Comparison of ENCODE assay signal across 8 cellular contexts in genomic region chr19:18058208-18059009, GRCh38. TPM values are rescaled to one million over a fixed set of nuclear protein-coding genes. Genes with fewer than 3 reads are reported as not detected.
DNase-seq lines count a peak whose midpoint lies in the region; ATAC-seq and TF ChIP-seq lines count a peak whose summit lies in the region.

No MANE protein-coding gene starts in this region.

- peak; percentile 83 for TF ChIP-seq CTCF in GM10248 (IDR thresholded peaks at IDR 0.05; ENCODE audit: control extremely low read depth, extremely low read depth, low read depth, missing control alignments)
- TF ChIP-seq CTCF in SK-N-SH (IDR thresholded peaks at IDR 0.05): peak; percentile 97
- TF ChIP-seq CTCF in glutamatergic neuron (IDR thresholded peaks at IDR 0.05; ENCODE audit: partially characterized antibody, unreplicated experiment): peak; percentile 96
- peak in 2 of 3 donors; percentile 59 to 62 for TF ChIP-seq CTCF in omental fat pad (IDR thresholded peaks at IDR 0.05)

- POLR2A ChIA-PET in GM10248 (lab: Yijun Ruan, JAX) (interaction anchor here (0.7 kb wide), 1 partner anchor 83 kb away, joined by 5 read pairs; no protein-coding TSS in a partner anchor), SK-N-SH (lab: Yijun Ruan, JAX) (no interaction called here)

- no peak overlapping the region for H3K9ac ChIP-seq in SK-N-SH

- H3K4me3 Mint-ChIP-seq in activated naive CD4-positive, alpha-beta T cell treated with anti-CD3 and anti-CD28 coated beads, Interleukin-2, amount 10 ng/mL, durations not matched to agents 7 days and 5 days: peak overlapping the region; percentile 15
- no peak overlapping the region for H3K4me3 Mint-ChIP-seq in glutamatergic neuron (ENCODE audit: unreplicated experiment)

- H3K4me1 ChIP-seq in SK-N-SH (ENCODE audit: control insufficient read depth in 1 of 2, insufficient read depth in 2 of 2, low read depth in 1 of 2, low read length in 1 of 2): peaks cover 3 to 5% of the 10 kb centered on the region in 2 experiments; a peak in 2 of 4 replicates

- H3K36me3 ChIP-seq in SK-N-SH (replicated peaks in 1 of 2; ENCODE audit: control insufficient read depth in 1 of 2, insufficient read depth in 2 of 2, low read length in 1 of 2): no peaks in the 10 kb centered on the region

- H3K9me3 Mint-ChIP-seq in activated naive CD4-positive, alpha-beta T cell treated with anti-CD3 and anti-CD28 coated beads, Interleukin-2, amount 10 ng/mL, durations not matched to agents 7 days and 5 days: no peaks in the 10 kb centered on the region
- H3K9me3 Mint-ChIP-seq in glutamatergic neuron (ENCODE audit: unreplicated experiment): peaks cover 1% of the 10 kb centered on the region

- H3K4me3 ChIP-seq in SK-N-SH (ENCODE audit: low read depth in 2 of 2, low read length in 1 of 2): peak overlapping the region; percentile 24 to 51; a peak in 2 of 4 replicates

- no peak for TF ChIP-seq EP300 in SK-N-SH (IDR thresholded peaks at IDR 0.05; ENCODE audit: borderline replicate concordance in 1 of 2, low read depth in 1 of 2, low read length in 1 of 2)

- H3K27ac ChIP-seq in SK-N-SH (ENCODE audit: low read depth in 2 of 2, low read length in 1 of 2) (peak overlapping the region in 1 of 2 experiments; percentile 48; a peak in 2 of 4 replicates), substantia nigra (ENCODE audit: low read depth, low read length, poor library complexity, severe bottlenecking) (peak overlapping the region; percentile 97)

- H3K27me3 Mint-ChIP-seq in activated naive CD4-positive, alpha-beta T cell treated with anti-CD3 and anti-CD28 coated beads, Interleukin-2, amount 10 ng/mL, durations not matched to agents 7 days and 5 days: no peaks in the 10 kb centered on the region
- H3K27me3 Mint-ChIP-seq in glutamatergic neuron (ENCODE audit: unreplicated experiment): peaks cover 1% of the 10 kb centered on the region

- H2AFZ ChIP-seq in SK-N-SH (ENCODE audit: low read depth): peak overlapping the region; percentile 97

- H3K27ac Mint-ChIP-seq in activated naive CD4-positive, alpha-beta T cell treated with anti-CD3 and anti-CD28 coated beads, Interleukin-2, amount 10 ng/mL, durations not matched to agents 7 days and 5 days: peak overlapping the region; percentile 79
- no peak overlapping the region for H3K27ac Mint-ChIP-seq in glutamatergic neuron (ENCODE audit: unreplicated experiment)

- peaks cover 13% of the 10 kb centered on the region for H3K36me3 Mint-ChIP-seq in activated naive CD4-positive, alpha-beta T cell treated with anti-CD3 and anti-CD28 coated beads, Interleukin-2, amount 10 ng/mL, durations not matched to agents 7 days and 5 days
- H3K36me3 Mint-ChIP-seq in glutamatergic neuron (ENCODE audit: unreplicated experiment): no peaks in the 10 kb centered on the region

- peaks cover 19% of the 10 kb centered on the region for H3K4me1 Mint-ChIP-seq in activated naive CD4-positive, alpha-beta T cell treated with anti-CD3 and anti-CD28 coated beads, Interleukin-2, amount 10 ng/mL, durations not matched to agents 7 days and 5 days
- H3K4me1 Mint-ChIP-seq in glutamatergic neuron (ENCODE audit: low read depth, unreplicated experiment): no peaks in the 10 kb centered on the region

- H3K79me2 ChIP-seq in SK-N-SH (ENCODE audit: insufficient read depth): no peaks in the 10 kb centered on the region

- H3K27me3 ChIP-seq in SK-N-SH (ENCODE audit: insufficient read depth): no peaks in the 10 kb centered on the region

- peak overlapping the region; percentile 72 for H3K4me2 ChIP-seq in SK-N-SH

- H3F3A ChIP-seq in SK-N-SH (replicated peaks; ENCODE audit: insufficient read depth): peaks cover 4% of the 10 kb centered on the region

- CTCF ChIA-PET in GM10248 (lab: Yijun Ruan, JAX): interaction anchor here (0.7 to 7.7 kb wide), 26 partner anchors 10 to 209 kb away, joined by 3 to 135 read pairs (median 4); partner anchors contain the start of genes ARRDC2 and CCDC124
- CTCF ChIA-PET in SK-N-SH (lab: Yijun Ruan, JAX): interaction anchor here (0.7 to 8.9 kb wide), 27 partner anchors 10 to 194 kb away, joined by 3 to 118 read pairs (median 5); partner anchors contain the start of gene ARRDC2
- CTCF ChIA-PET in activated naive CD4-positive, alpha-beta T cell treated with anti-CD3 and anti-CD28 coated beads, Interleukin-2, amount 10 ng/mL, durations not matched to agents 7 days and 5 days (lab: Charles Lee): interaction anchor here (0.6 to 5.7 kb wide), 17 partner anchors 13 to 192 kb away, joined by 3 to 58 read pairs (median 4); partner anchors contain the start of genes ARRDC2, CCDC124 and IL12RB1

- no peaks in the 10 kb centered on the region for H4K20me1 ChIP-seq in SK-N-SH (ENCODE audit: insufficient read depth)

- DNase-seq in GM10248 (ENCODE audit: extremely low spot score) (peak; percentile 91), M059J (ENCODE audit: low read depth) (peak; percentile 71), SK-N-SH (peak; percentile 94), glutamatergic neuron (peak; percentile 86), omental fat pad (ENCODE audit: low spot score) (peak; percentile 32), substantia nigra (lab: John Stamatoyannopoulos, UW) (peak in 48 of 49 donors; percentile 22 to 83 (median 72))
- DNase-seq in activated naive CD4-positive, alpha-beta T cell treated with anti-CD3 and anti-CD28 coated beads, Interleukin-2, amount 10 ng/mL, durations not matched to agents 7 days and 5 days: peak; percentile 86

- WGBS in SK-N-SH (ENCODE audit: low lambda C conversion rate): 9% methylated on average over 29 of the region's 34 CpGs

- H3K9me2 ChIP-seq in SK-N-SH: no peaks in the 10 kb centered on the region

- ATAC-seq in omental fat pad (ENCODE audit: low FRiP score) (peak; percentile 71), GM21367 (IDR thresholded peaks at IDR 0.05; ENCODE audit: unreplicated experiment) (no peak)

- no peaks in the 10 kb centered on the region for H3K9me3 ChIP-seq in SK-N-SH

- TF ChIP-seq RAD21 in SK-N-SH (IDR thresholded peaks at IDR 0.05; ENCODE audit: low read length): peak; percentile 88

TF ChIP-seq in SK-N-SH, 30 proteins besides CTCF, POLR2A, EP300 and RAD21:
- TF ChIP-seq SMC3 (IDR thresholded peaks at IDR 0.05; ENCODE audit: low read depth, low read length): peak; percentile 97
- 0 out of 2 replicates have a peak, but pooled peaks have one; percentile 18 for TF ChIP-seq POLR2AphosphoS5 (IDR thresholded peaks at IDR 0.05; ENCODE audit: low read depth, low read length)
- TF ChIP-seq, protein P1, sequence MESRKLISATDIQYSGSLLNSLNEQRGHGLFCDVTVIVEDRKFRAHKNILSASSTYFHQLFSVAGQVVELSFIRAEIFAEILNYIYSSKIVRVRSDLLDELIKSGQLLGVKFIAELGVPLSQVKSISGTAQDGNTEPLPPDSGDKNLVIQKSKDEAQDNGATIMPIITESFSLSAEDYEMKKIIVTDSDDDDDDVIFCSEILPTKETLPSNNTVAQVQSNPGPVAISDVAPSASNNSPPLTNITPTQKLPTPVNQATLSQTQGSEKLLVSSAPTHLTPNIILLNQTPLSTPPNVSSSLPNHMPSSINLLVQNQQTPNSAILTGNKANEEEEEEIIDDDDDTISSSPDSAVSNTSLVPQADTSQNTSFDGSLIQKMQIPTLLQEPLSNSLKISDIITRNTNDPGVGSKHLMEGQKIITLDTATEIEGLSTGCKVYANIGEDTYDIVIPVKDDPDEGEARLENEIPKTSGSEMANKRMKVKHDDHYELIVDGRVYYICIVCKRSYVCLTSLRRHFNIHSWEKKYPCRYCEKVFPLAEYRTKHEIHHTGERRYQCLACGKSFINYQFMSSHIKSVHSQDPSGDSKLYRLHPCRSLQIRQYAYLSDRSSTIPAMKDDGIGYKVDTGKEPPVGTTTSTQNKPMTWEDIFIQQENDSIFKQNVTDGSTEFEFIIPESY (IDR thresholded peaks at IDR 0.05; ENCODE audit: borderline replicate concordance, low read depth): no peak

RNA-seq across cellular contexts. Expression of gene IL12RB1, which starts 28.3 kb away (rescaled TPM):
- total RNA-seq in M059J (2014; rRNA removed; shearing (Covaris generic)): 2.3 and 3.8 TPM in 2 replicates
- polyA plus RNA-seq in SK-N-SH (2012; rRNA removed): 0.02 TPM in 1 of 2 replicates, not detected in the other
- polyA plus RNA-seq in SK-N-SH (2012; cell fraction: cytosol; rRNA removed): 0.05 TPM in 1 of 2 replicates, not detected in the other
- polyA plus RNA-seq in SK-N-SH (2012; cell fraction: nucleus; rRNA removed): not detected in 2 replicates
- not detected for total RNA-seq in glutamatergic neuron (ENCODE audit: unreplicated experiment)
- 1 to 10 TPM; 1.1 to 4.4 (median 1.6) TPM for total RNA-seq in omental fat pad

RNA-seq across cellular contexts. Expression of gene MAST3, which starts 39.2 kb away (rescaled TPM):
- 2.3 and 4.6 TPM in 2 replicates for total RNA-seq in M059J (2014; rRNA removed; shearing (Covaris generic))
- 3.1 and 4.5 TPM in 2 replicates for polyA plus RNA-seq in SK-N-SH (2012; rRNA removed)
- polyA plus RNA-seq in SK-N-SH (2012; cell fraction: cytosol; rRNA removed): 1.9 and 3.1 TPM in 2 replicates
- polyA plus RNA-seq in SK-N-SH (2012; cell fraction: nucleus; rRNA removed): 12.8 and 17.8 TPM in 2 replicates
- total RNA-seq in glutamatergic neuron (ENCODE audit: unreplicated experiment) (16.6 TPM), omental fat pad (10 to 100 TPM in 2 of 4 donors, 1 to 10 TPM in 2; 4.5 to 14.8 (median 8.9) TPM)

RNA-seq across cellular contexts. Expression of gene ARRDC2, which starts 50.4 kb away (rescaled TPM):
- 9.4 and 12.8 TPM in 2 replicates for total RNA-seq in M059J (2014; rRNA removed; shearing (Covaris generic))
- 5.5 and 6.3 TPM in 2 replicates for polyA plus RNA-seq in SK-N-SH (2012; rRNA removed)
- polyA plus RNA-seq in SK-N-SH (2012; cell fraction: cytosol; rRNA removed): 3.9 and 4.9 TPM in 2 replicates
- 14.9 and 22.3 TPM in 2 replicates for polyA plus RNA-seq in SK-N-SH (2012; cell fraction: nucleus; rRNA removed)
- total RNA-seq in glutamatergic neuron (ENCODE audit: unreplicated experiment) (4.0 TPM), omental fat pad (100 to 1,000 TPM in 1 of 4 donors, 10 to 100 TPM in 3; 16.0 to 117 (median 30.3) TPM)

Comparison
In these comparisons a context has a peak if more than half of its experiments do, and no peak if none do; other contexts are left out.
1. DNase-seq: peak in every context shown above with its lines; median percentile 94 in SK-N-SH; 91 in GM10248; 86 in activated naive CD4-positive, alpha-beta T cell treated with anti-CD3 and anti-CD28 coated beads, Interleukin-2, amount 10 ng/mL, durations not matched to agents 7 days and 5 days; 86 in glutamatergic neuron; 72 in substantia nigra; 71 in M059J; 32 in omental fat pad.